In genomic region chr6:137772541-137773289, GRCh38 we compare ENCODE assay signal across 25 cellular contexts.
"Had no signal": no experiment of that assay in that cellular context is flagged by ENCODE, and none has a peak within 500 bp of the region (broad histone marks: within the 10 kb centered on the region; RNA-seq: fewer than 3 reads in every experiment).

No MANE protein-coding gene starts in this region.

- H3K27me3 Mint-ChIP-seq: naive thymus-derived CD4-positive, alpha-beta T cell; natural killer cell treated with Interleukin-12 subunit alpha and Interleukin-12 subunit beta and Interleukin-15 and Interleukin-18, amount 100 ng/mL, for 72 hours; stimulated activated memory B cell treated with anti-CD40 and anti-IgM and Interleukin-4, amounts not matched to agents 10 μg/mL and 1 μg/mL and 100 μg/mL, for 72 hours; stimulated activated naive CD8-positive, alpha-beta T cell treated with anti-CD3 and anti-CD28 coated beads, Interleukin-15, amount 100 ng/mL, for 72 hours had no signal

- H3K36me3 ChIP-seq: left ventricle myocardium inferior, ovary, right atrium auricular region, right lobe of liver, tibial nerve, upper lobe of left lung, vagina had no signal

- H3K4me3 ChIP-seq: hepatocyte, left ventricle myocardium inferior, lung, mucosa of descending colon, ovary, right atrium auricular region, right lobe of liver, smooth muscle cell, tibial nerve, upper lobe of left lung, vagina had no signal

- H3K4me2 ChIP-seq: hepatocyte, smooth muscle cell had no signal

- H3K27me3 ChIP-seq: hepatocyte, ovary, right atrium auricular region, right lobe of liver, tibial nerve, upper lobe of left lung, vagina had no signal

- ATAC-seq: mucosa of descending colon; naive thymus-derived CD4-positive, alpha-beta T cell; natural killer cell treated with Interleukin-12 subunit alpha and Interleukin-12 subunit beta and Interleukin-15 and Interleukin-18, amount 100 ng/mL, for 72 hours; right lobe of liver; stimulated activated memory B cell treated with anti-CD40 and anti-IgM and Interleukin-4, amounts not matched to agents 10 μg/mL and 1 μg/mL and 100 μg/mL, for 72 hours; stimulated activated naive CD8-positive, alpha-beta T cell treated with anti-CD3 and anti-CD28 coated beads, Interleukin-15, amount 100 ng/mL, for 72 hours had no signal

- H3K9me3 Mint-ChIP-seq: stimulated activated naive CD8-positive, alpha-beta T cell treated with anti-CD3 and anti-CD28 coated beads, Interleukin-15, amount 100 ng/mL, for 72 hours had no signal

- DNase-seq: islet precursor cell; left ventricle myocardium inferior; midbrain; mucosa of descending colon; naive thymus-derived CD4-positive, alpha-beta T cell; occipital lobe; ovary; right lobe of liver; stimulated activated CD4-positive, alpha-beta T cell treated with anti-CD3 and anti-CD28 coated beads, Interleukin-1b, Interleukin-23, amount 100 ng/mL, for 48 hours; stimulated activated CD4-positive, alpha-beta T cell treated with anti-CD3 and anti-CD28 coated beads, Interleukin-2, amount 100 ng/mL, for 48 hours; stimulated activated CD4-positive, alpha-beta T cell treated with anti-CD3 and anti-CD28 coated beads, Interleukin-4, amount 100 ng/mL, for 4 hours; stimulated activated CD8-positive, alpha-beta memory T cell treated with anti-CD3 and anti-CD28 coated beads, Interleukin-4, amount 100 ng/mL, for 48 hours; stimulated activated naive CD4-positive, alpha-beta T cell treated with Interleukin-2 at 50 U/mL for 16 hours; stimulated activated naive CD8-positive, alpha-beta T cell treated with anti-CD3 and anti-CD28 coated beads, Interleukin-15, amount 100 ng/mL, for 72 hours; substantia nigra; upper lobe of left lung had no signal

- H3K79me2 ChIP-seq: hepatocyte had no signal

- H3K9me3 ChIP-seq: mucosa of descending colon, ovary, right lobe of liver, upper lobe of left lung, vagina had no signal

- H3K27ac Mint-ChIP-seq: natural killer cell treated with Interleukin-12 subunit alpha and Interleukin-12 subunit beta and Interleukin-15 and Interleukin-18, amount 100 ng/mL, for 72 hours; progenitor cell of endocrine pancreas; stimulated activated memory B cell treated with anti-CD40 and anti-IgM and Interleukin-4, amounts not matched to agents 10 μg/mL and 1 μg/mL and 100 μg/mL, for 72 hours; stimulated activated naive CD8-positive, alpha-beta T cell treated with anti-CD3 and anti-CD28 coated beads, Interleukin-15, amount 100 ng/mL, for 72 hours had no signal

- H3K4me1 ChIP-seq: right atrium auricular region, right lobe of liver, vagina had no signal

- H3K36me3 Mint-ChIP-seq: natural killer cell treated with Interleukin-12 subunit alpha and Interleukin-12 subunit beta and Interleukin-15 and Interleukin-18, amount 100 ng/mL, for 72 hours; stimulated activated memory B cell treated with anti-CD40 and anti-IgM and Interleukin-4, amounts not matched to agents 10 μg/mL and 1 μg/mL and 100 μg/mL, for 72 hours had no signal

- H2AFZ ChIP-seq: hepatocyte had no signal

- H3K27ac ChIP-seq: hepatocyte, left ventricle myocardium inferior, ovary, right atrium auricular region, right lobe of liver, tibial nerve, vagina had no signal

- H3K4me3 Mint-ChIP-seq: naive thymus-derived CD4-positive, alpha-beta T cell; natural killer cell treated with Interleukin-12 subunit alpha and Interleukin-12 subunit beta and Interleukin-15 and Interleukin-18, amount 100 ng/mL, for 72 hours; stimulated activated memory B cell treated with anti-CD40 and anti-IgM and Interleukin-4, amounts not matched to agents 10 μg/mL and 1 μg/mL and 100 μg/mL, for 72 hours; stimulated activated naive CD8-positive, alpha-beta T cell treated with anti-CD3 and anti-CD28 coated beads, Interleukin-15, amount 100 ng/mL, for 72 hours had no signal
